33 cellular contexts compared by ENCODE assay signal in the genomic region with DNA sequence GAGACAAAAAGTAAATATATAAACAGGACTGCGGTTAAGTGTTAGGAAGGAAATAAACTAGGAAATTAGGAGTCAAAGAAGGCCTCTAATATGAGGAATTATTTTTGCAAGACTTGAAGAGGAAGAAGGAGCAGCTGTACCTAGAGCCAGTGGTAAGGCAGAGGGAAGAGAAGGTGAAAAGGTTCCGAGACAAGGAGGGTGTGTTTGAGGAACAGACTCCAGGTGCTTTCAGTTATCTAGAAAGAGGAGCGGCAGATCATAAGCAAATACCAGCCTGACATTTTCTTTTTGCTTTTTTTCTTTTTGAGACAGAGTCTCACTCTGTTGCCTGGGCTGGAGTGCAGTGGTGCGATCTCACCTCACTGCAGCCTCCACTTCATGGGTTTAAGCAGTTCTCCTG.
"Had no signal": no experiment of that assay in that cellular context is flagged by ENCODE, and none has a peak within 500 bp of the region (broad histone marks: within the 10 kb centered on the region; RNA-seq: fewer than 3 reads in every experiment).

No MANE protein-coding gene starts in this region.

- H3K36me3 ChIP-seq: adrenal gland, gastroesophageal sphincter, WERI-Rb-1 had no signal

- H3K9me3 Mint-ChIP-seq: activated B cell treated with CpG ODN at 0.5 μM for 24 hours; activated CD8-positive, alpha-beta T cell treated with anti-CD3 and anti-CD28 coated beads for 36 hours; activated naive CD4-positive, alpha-beta T cell treated with anti-CD3 and anti-CD28 coated beads for 36 hours; activated naive CD4-positive, alpha-beta T cell treated with anti-CD3 and anti-CD28 coated beads, Interleukin-2, amount 50 U/mL, for 24 hours; activated naive CD8-positive, alpha-beta T cell treated with anti-CD3 and anti-CD28 coated beads for 36 hours; activated naive CD8-positive, alpha-beta T cell treated with anti-CD3 and anti-CD28 coated beads, Interleukin-2, amount 50 U/mL, for 24 hours; activated T-cell treated with anti-CD3 and anti-CD28 coated beads, Interleukin-2, amount 50 U/mL, for 4 hours; activated T-helper 17 cell treated with anti-CD3 and anti-CD28 coated beads, Interleukin-2, amount 50 U/mL, for 72 hours; effector memory CD8-positive, alpha-beta T cell; T-helper 2 cell treated with Interferon-gamma antibody and Interleukin-4, amounts not matched to agents 5 μg/mL and 100 μg/mL, for 36 hours had no signal

- H3K27me3 Mint-ChIP-seq: activated B cell treated with CpG ODN at 0.5 μM for 24 hours; activated CD8-positive, alpha-beta T cell treated with anti-CD3 and anti-CD28 coated beads for 36 hours; activated naive CD4-positive, alpha-beta T cell treated with anti-CD3 and anti-CD28 coated beads, Interleukin-2, amount 50 U/mL, for 24 hours; activated naive CD8-positive, alpha-beta T cell treated with anti-CD3 and anti-CD28 coated beads for 36 hours; activated naive CD8-positive, alpha-beta T cell treated with anti-CD3 and anti-CD28 coated beads, Interleukin-2, amount 50 U/mL, for 24 hours; activated T-helper 17 cell treated with anti-CD3 and anti-CD28 coated beads, Interleukin-2, amount 50 U/mL, for 72 hours; effector memory CD8-positive, alpha-beta T cell; T-helper 17 cell had no signal

- H3K4me1 Mint-ChIP-seq: activated naive CD4-positive, alpha-beta T cell treated with anti-CD3 and anti-CD28 coated beads, Interleukin-2, amount 50 U/mL, for 24 hours; activated T-helper 17 cell treated with anti-CD3 and anti-CD28 coated beads, Interleukin-2, amount 50 U/mL, for 72 hours had no signal

- H3K4me3 Mint-ChIP-seq: activated B cell treated with CpG ODN at 0.5 μM for 24 hours; activated CD8-positive, alpha-beta T cell treated with anti-CD3 and anti-CD28 coated beads for 36 hours; activated naive CD4-positive, alpha-beta T cell treated with anti-CD3 and anti-CD28 coated beads for 36 hours; activated naive CD4-positive, alpha-beta T cell treated with anti-CD3 and anti-CD28 coated beads, Interleukin-2, amount 50 U/mL, for 24 hours; activated naive CD8-positive, alpha-beta T cell treated with anti-CD3 and anti-CD28 coated beads for 36 hours; activated naive CD8-positive, alpha-beta T cell treated with anti-CD3 and anti-CD28 coated beads, Interleukin-2, amount 50 U/mL, for 24 hours; activated T-cell treated with anti-CD3 and anti-CD28 coated beads, Interleukin-2, amount 50 U/mL, for 4 hours; activated T-helper 17 cell treated with anti-CD3 and anti-CD28 coated beads, Interleukin-2, amount 50 U/mL, for 72 hours; effector memory CD8-positive, alpha-beta T cell; T-helper 17 cell; T-helper 2 cell treated with Interferon-gamma antibody and Interleukin-4, amounts not matched to agents 5 μg/mL and 100 μg/mL, for 36 hours had no signal

- H3K4me3 ChIP-seq: adrenal gland, body of pancreas, esophagus squamous epithelium, gastroesophageal sphincter had no signal

- H3K36me3 Mint-ChIP-seq: activated naive CD4-positive, alpha-beta T cell treated with anti-CD3 and anti-CD28 coated beads, Interleukin-2, amount 50 U/mL, for 24 hours had no signal

- H3K27ac Mint-ChIP-seq: activated B cell treated with CpG ODN at 0.5 μM for 24 hours; activated CD8-positive, alpha-beta T cell treated with anti-CD3 and anti-CD28 coated beads for 36 hours; activated naive CD4-positive, alpha-beta T cell treated with anti-CD3 and anti-CD28 coated beads for 36 hours; activated naive CD4-positive, alpha-beta T cell treated with anti-CD3 and anti-CD28 coated beads, Interleukin-2, amount 50 U/mL, for 24 hours; activated naive CD8-positive, alpha-beta T cell treated with anti-CD3 and anti-CD28 coated beads for 36 hours; activated naive CD8-positive, alpha-beta T cell treated with anti-CD3 and anti-CD28 coated beads, Interleukin-2, amount 50 U/mL, for 24 hours; activated T-helper 17 cell treated with anti-CD3 and anti-CD28 coated beads, Interleukin-2, amount 50 U/mL, for 72 hours; effector memory CD8-positive, alpha-beta T cell; T-helper 17 cell; T-helper 2 cell treated with Interferon-gamma antibody and Interleukin-4, amounts not matched to agents 5 μg/mL and 100 μg/mL, for 36 hours had no signal

- DNase-seq: activated B cell treated with CpG ODN at 0.5 μM for 24 hours; activated CD4-positive, alpha-beta T cell treated with anti-CD3 and anti-CD28 coated beads for 48 hours; activated CD4-positive, alpha-beta T cell treated with anti-CD3 and anti-CD28 coated beads, Interleukin-2, amount 50 U/mL, for 1 hour; activated CD4-positive, alpha-beta T cell treated with anti-CD3 and anti-CD28 coated beads, Interleukin-2, amount 50 U/mL, for 48 hours; activated CD8-positive, alpha-beta memory T cell treated with anti-CD3 and anti-CD28 coated beads for 24 hours; activated CD8-positive, alpha-beta T cell treated with anti-CD3 and anti-CD28 coated beads for 36 hours; activated effector memory CD4-positive, alpha-beta T cell treated with Interleukin-2 at 50 U/mL for 16 hours; activated gamma-delta T cell treated with Interleukin-2 at 50 U/mL for 16 hours; activated naive CD4-positive, alpha-beta T cell treated with anti-CD3 and anti-CD28 coated beads for 36 hours; activated naive CD8-positive, alpha-beta T cell treated with anti-CD3 and anti-CD28 coated beads for 36 hours; activated naive CD8-positive, alpha-beta T cell treated with anti-CD3 and anti-CD28 coated beads, Interleukin-2, amount 50 U/mL, for 24 hours; activated T-cell treated with anti-CD3 and anti-CD28 coated beads, Interleukin-2, amount 50 U/mL, for 4 hours; adrenal gland; amygdala; aorta; body of pancreas; caudate nucleus; cortex of kidney; dermis blood vessel endothelial cell; effector CD4-positive, alpha-beta T cell; effector memory CD8-positive, alpha-beta T cell; erythroblast; esophagus squamous epithelium; foreskin melanocyte; T-helper 1 cell; T-helper 17 cell; T1000; WERI-Rb-1 had no signal

- ATAC-seq: activated CD4-positive, CD25-positive, alpha-beta regulatory T cell treated with anti-CD3 and anti-CD28 coated beads, Interleukin-2, amount 50 U/mL, for 24 hours; activated CD8-positive, alpha-beta T cell treated with anti-CD3 and anti-CD28 coated beads for 36 hours; activated naive CD8-positive, alpha-beta T cell treated with anti-CD3 and anti-CD28 coated beads, Interleukin-2, amount 50 U/mL, for 24 hours; activated T-cell treated with anti-CD3 and anti-CD28 coated beads, Interleukin-2, amount 50 U/mL, for 4 hours; activated T-helper 17 cell treated with anti-CD3 and anti-CD28 coated beads, Interleukin-2, amount 50 U/mL, for 72 hours; body of pancreas; effector memory CD8-positive, alpha-beta T cell; gastroesophageal sphincter; T-helper 17 cell had no signal

- H3K9me3 ChIP-seq: adrenal gland, body of pancreas, esophagus squamous epithelium, gastroesophageal sphincter had no signal

- H3K27ac ChIP-seq: adrenal gland, body of pancreas, gastroesophageal sphincter, WERI-Rb-1 had no signal

- H3K27me3 ChIP-seq: adrenal gland, body of pancreas, esophagus squamous epithelium, gastroesophageal sphincter had no signal
